In the genomic region with DNA sequence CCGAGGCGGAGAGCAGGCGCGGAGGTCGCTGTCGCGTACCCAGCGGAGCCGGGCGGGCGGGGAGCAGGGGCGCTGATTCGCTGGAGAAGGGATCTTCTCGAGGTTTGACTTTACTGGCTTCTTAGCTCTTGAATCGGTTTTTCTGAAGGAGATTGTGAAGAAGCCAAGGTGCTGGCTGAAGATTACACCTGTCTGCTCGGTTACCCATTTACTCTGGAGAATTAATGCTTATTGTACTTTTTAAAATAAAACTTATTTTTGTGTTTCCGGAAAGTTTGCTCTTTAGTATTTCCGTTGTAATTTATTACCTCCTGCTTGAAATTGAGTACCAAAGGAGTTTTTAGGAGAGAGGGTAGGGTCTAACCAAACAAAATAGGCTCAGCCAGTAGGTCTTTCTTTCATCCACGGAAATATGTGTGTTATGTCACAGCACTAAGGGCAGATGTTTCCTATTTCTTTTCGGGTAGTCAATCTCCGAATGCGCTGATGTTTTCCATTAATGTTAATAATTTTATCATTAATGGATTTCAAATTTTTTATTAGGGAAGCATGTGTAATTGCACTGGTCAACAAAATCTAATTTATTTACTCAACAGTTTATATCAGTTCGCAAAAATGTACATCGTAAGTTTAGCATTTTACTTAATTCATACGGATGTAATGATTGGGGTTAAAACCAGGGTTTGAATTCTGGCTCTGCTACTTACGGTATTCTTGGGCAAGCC, we compare ENCODE assay signal across 8 cellular contexts. TPM values are rescaled to one million over a fixed set of nuclear protein-coding genes. Genes with fewer than 3 reads are reported as not detected.
A peak's percentile ranks its signal among the peaks of the same experiment; 100 is the strongest.
DNase-seq lines count a peak whose midpoint lies in the region; ATAC-seq and TF ChIP-seq lines count a peak whose summit lies in the region.

No MANE protein-coding gene starts in this region.

- DNase-seq in heart right ventricle, result no peak
- no peak for DNase-seq in cardiac septum (ENCODE audit: low spot score)
- no peak for DNase-seq in activated naive CD8-positive, alpha-beta T cell treated with anti-CD3 and anti-CD28 coated beads, Interleukin-2, amount 50 U/mL, for 24 hours
- DNase-seq in tibial nerve (ENCODE audit: low spot score in 2 of 2), result no peak
- no peak for DNase-seq in COLO668 (lab: John Stamatoyannopoulos, UW; ENCODE audit: unreplicated experiment)
- no peak for DNase-seq in D341Med (ENCODE audit: low spot score)
- DNase-seq in amniotic stem cell (lab: John Stamatoyannopoulos, UW), result no peak

- H3K9me3 Mint-ChIP-seq in activated naive CD8-positive, alpha-beta T cell treated with anti-CD3 and anti-CD28 coated beads, Interleukin-2, amount 50 U/mL, for 24 hours, result no peaks in the 10 kb centered on the region

- no peak for ATAC-seq in heart right ventricle
- ATAC-seq in activated naive CD8-positive, alpha-beta T cell treated with anti-CD3 and anti-CD28 coated beads, Interleukin-2, amount 50 U/mL, for 24 hours, result no peak

- H3K36me3 ChIP-seq in heart right ventricle, result peaks cover 0 to 16% (median 0%) of the 10 kb centered on the region in 9 donors
- H3K36me3 ChIP-seq in tibial nerve, result peaks cover 0 to 8% (median 0%) of the 10 kb centered on the region in 3 donors

- peaks cover 0 to 28% (median 5%) of the 10 kb centered on the region in 11 donors for H3K9me3 ChIP-seq in heart right ventricle
- H3K9me3 ChIP-seq in tibial nerve, result peaks cover 0 to 25% (median 5%) of the 10 kb centered on the region in 4 donors

- intact Hi-C loops in heart right ventricle (cut with DNase I) (loop anchor here in 7 of 10 donors (1.0 to 10.0 kb wide), 8 partner anchors 28 to 115 kb away; a partner anchor contains a TSS), cardiac septum (cut with DNase I) (loop anchor here (1.0 to 10.0 kb wide), 5 partner anchors 28 to 248 kb away; a partner anchor contains a TSS)

- 13% methylated on average over 26 of the region's 26 CpGs for WGBS in heart right ventricle, 2 donors
- WGBS in tibial nerve, 2 donors, result 18% methylated on average over 24 to 26 of the region's 26 CpGs

- H3K27ac ChIP-seq in heart right ventricle (peak overlapping the region; percentile 93 to 99 (median 98)), layer of hippocampus (ENCODE audit: low read depth, low read length) (peak overlapping the region; percentile 88), tibial nerve (peak overlapping the region; percentile 94 to 98 (median 96))

- H3K4me1 Mint-ChIP-seq in activated naive CD8-positive, alpha-beta T cell treated with anti-CD3 and anti-CD28 coated beads, Interleukin-2, amount 50 U/mL, for 24 hours, result peaks cover 41% of the 10 kb centered on the region

- peak in 1 of 9 donors; percentile 17 for TF ChIP-seq CTCF in heart right ventricle (IDR thresholded peaks at IDR 0.05)
- TF ChIP-seq CTCF in tibial nerve (IDR thresholded peaks at IDR 0.05), result no peak

- H3K4me1 ChIP-seq in heart right ventricle (peaks cover 0 to 41% (median 35%) of the 10 kb centered on the region in 9 donors), tibial nerve (peaks cover 0 to 36% (median 19%) of the 10 kb centered on the region in 4 donors)

- H3K36me3 Mint-ChIP-seq in activated naive CD8-positive, alpha-beta T cell treated with anti-CD3 and anti-CD28 coated beads, Interleukin-2, amount 50 U/mL, for 24 hours (ENCODE audit: low read depth), result peaks cover 10% of the 10 kb centered on the region

- peak overlapping the region; percentile 98 for H3K27ac Mint-ChIP-seq in activated naive CD8-positive, alpha-beta T cell treated with anti-CD3 and anti-CD28 coated beads, Interleukin-2, amount 50 U/mL, for 24 hours

- TF ChIP-seq POLR2A in tibial nerve (IDR thresholded peaks at IDR 0.05), result no peak

- H3K4me3 ChIP-seq in heart right ventricle, result peak overlapping the region; percentile 51 to 91 (median 74)
- peak overlapping the region; percentile 55 to 87 (median 80) for H3K4me3 ChIP-seq in tibial nerve

- no peaks in the 10 kb centered on the region for H3K27me3 Mint-ChIP-seq in activated naive CD8-positive, alpha-beta T cell treated with anti-CD3 and anti-CD28 coated beads, Interleukin-2, amount 50 U/mL, for 24 hours

- TF ChIP-seq EP300 in tibial nerve (IDR thresholded peaks at IDR 0.05), result no peak

- peak overlapping the region; percentile 97 for H3K4me3 Mint-ChIP-seq in activated naive CD8-positive, alpha-beta T cell treated with anti-CD3 and anti-CD28 coated beads, Interleukin-2, amount 50 U/mL, for 24 hours

- H3K27me3 ChIP-seq in heart right ventricle, result no peaks in the 10 kb centered on the region
- no peaks in the 10 kb centered on the region for H3K27me3 ChIP-seq in layer of hippocampus (ENCODE audit: control insufficient read depth, insufficient read depth, low read length)
- H3K27me3 ChIP-seq in tibial nerve, result no peaks in the 10 kb centered on the region

RNA-seq across cellular contexts. Expression of a gene that starts 0.5 kb away (rescaled TPM):
- 100 to 1,000 TPM; 155 to 216 (median 164) TPM for total RNA-seq in heart right ventricle
- 100 to 1,000 TPM; 140 to 254 TPM for polyA plus RNA-seq in heart right ventricle
- total RNA-seq in cardiac septum, result 133 TPM
- 10 to 100 TPM; 39.8 to 76.9 (median 54.8) TPM for total RNA-seq in tibial nerve

RNA-seq across cellular contexts. Expression of a gene that starts 0.7 kb away (rescaled TPM):
- total RNA-seq in heart right ventricle (1 to 10 TPM in 8 of 10 donors, under 1 TPM in 2; 0.78 to 2.9 (median 1.6) TPM), cardiac septum (1.2 TPM), tibial nerve (under 1 TPM in 1 of 4 donors, not detected in 3; 0.22 TPM)
- 1 to 10 TPM in 1 of 2 donors, under 1 TPM in 1; 0.22 to 1.5 TPM for polyA plus RNA-seq in heart right ventricle

RNA-seq across cellular contexts. Expression of a gene that starts 27.8 kb away (rescaled TPM):
- total RNA-seq in heart right ventricle, result 10 to 100 TPM; 28.0 to 38.9 (median 32.0) TPM
- 10 to 100 TPM; 17.9 to 45.8 TPM for polyA plus RNA-seq in heart right ventricle
- total RNA-seq in cardiac septum, result 34.3 TPM
- total RNA-seq in tibial nerve, result 10 to 100 TPM; 18.4 to 37.5 (median 26.3) TPM
